8 cellular contexts compared by ENCODE assay signal in genomic region chr2:73112026-73112912, GRCh38. TPM values are rescaled to one million over a fixed set of nuclear protein-coding genes. Genes with fewer than 3 reads are reported as not detected.
A peak's percentile ranks its signal among the peaks of the same experiment; 100 is the strongest.
DNase-seq lines count a peak whose midpoint lies in the region; ATAC-seq and TF ChIP-seq lines count a peak whose summit lies in the region.

No MANE protein-coding gene starts in this region.

- 2 to 4% (median 3%) methylated on average over 45 to 88 of the region's 88 CpGs for WGBS in heart left ventricle, 4 donors
- under 1% methylated on average over 62 of the region's 88 CpGs for WGBS in prostate gland

- TF ChIP-seq POLR2A in heart left ventricle (IDR thresholded peaks at IDR 0.05) = peak in 1 of 2 donors; percentile 40
- TF ChIP-seq POLR2A in prostate gland (IDR thresholded peaks at IDR 0.05) = peak; percentile 62

- H3K27ac ChIP-seq in heart left ventricle (peak overlapping the region; percentile 15 to 90 (median 82)), prostate gland (peak overlapping the region; percentile 81 to 90)

- H3K27me3 ChIP-seq in MG63 (no peaks in the 10 kb centered on the region), heart left ventricle (peaks cover 0 to 7% (median 0%) of the 10 kb centered on the region in 9 donors), prostate gland (replicated peaks; ENCODE audit: insufficient read depth) (no peaks in the 10 kb centered on the region)

- DNase-seq in ELR (ENCODE audit: low read depth) (peak; percentile 66), MG63 (peak; percentile 45), heart left ventricle (peak in 2 of 5 donors; percentile 44 to 69), prostate gland (ENCODE audit: low spot score) (no peak)
- peak; percentile 34 for DNase-seq in activated naive CD4-positive, alpha-beta T cell treated with anti-CD3 and anti-CD28 coated beads, Interleukin-2, amount 50 U/mL, for 16 hours

- H3K4me1 ChIP-seq in heart left ventricle = peaks cover 0 to 48% (median 31%) of the 10 kb centered on the region in 12 donors
- peaks cover 10% of the 10 kb centered on the region for H3K4me1 ChIP-seq in prostate gland (replicated peaks)

- ATAC-seq in GM21786 (IDR thresholded peaks at IDR 0.05; ENCODE audit: unreplicated experiment) (peak; percentile 10), heart left ventricle (peak in 3 of 4 donors; percentile 28 to 41 (median 36)), HG03457 (IDR thresholded peaks at IDR 0.05; ENCODE audit: unreplicated experiment) (no peak), GM21737 (IDR thresholded peaks at IDR 0.05; ENCODE audit: unreplicated experiment) (no peak)

- peak overlapping the region; percentile 63 for H3K4me3 ChIP-seq in MG63
- H3K4me3 ChIP-seq in heart left ventricle = peak overlapping the region; percentile 75 to 96 (median 88)
- peak overlapping the region; percentile 80 for H3K4me3 ChIP-seq in prostate gland

- intact Hi-C loops in heart left ventricle (cut with DNase I) (loop anchor here in 1 of 10 donors (5.0 kb wide), 1 partner anchor 40 kb away; the partner anchor contains the start of gene SFXN5), prostate gland (cut with DNase I) (loop anchor here (2.0 kb wide), 1 partner anchor 41 kb away; the partner anchor contains the start of gene SFXN5)

- H3K9me3 ChIP-seq in MG63 (no peaks in the 10 kb centered on the region), heart left ventricle (no peaks in the 10 kb centered on the region), prostate gland (no peaks in the 10 kb centered on the region)

- no peak for TF ChIP-seq CTCF in heart left ventricle (IDR thresholded peaks at IDR 0.05)
- TF ChIP-seq CTCF in prostate gland (IDR thresholded peaks at IDR 0.05) = peak in 1 of 4 experiments; percentile 9

- peaks cover 3% of the 10 kb centered on the region; the same call in 1 of the 2 replicates for H3K36me3 ChIP-seq in MG63
- H3K36me3 ChIP-seq in heart left ventricle = no peaks in the 10 kb centered on the region
- H3K36me3 ChIP-seq in prostate gland = no peaks in the 10 kb centered on the region

RNA-seq across cellular contexts. Expression of gene RAB11FIP5, which starts 0.5 kb away (rescaled TPM):
- total RNA-seq in MG63 (2014; rRNA removed; shearing (Covaris generic); ENCODE audit: low replicate concordance) = 25.8 and 43.8 TPM in 2 replicates
- total RNA-seq in heart left ventricle (10 to 100 TPM; 18.6 to 43.7 (median 24.8) TPM), prostate gland (10 to 100 TPM; 24.1 to 47.7 TPM)
- 10 to 100 TPM; 10.7 to 50.7 TPM for polyA plus RNA-seq in heart left ventricle

RNA-seq across cellular contexts. Expression of gene SFXN5, which starts 40.8 kb away (rescaled TPM):
- 2.4 and 6.2 TPM in 2 replicates for total RNA-seq in MG63 (2014; rRNA removed; shearing (Covaris generic); ENCODE audit: low replicate concordance)
- 10 to 100 TPM in 3 of 9 donors, 1 to 10 TPM in 6; 6.0 to 12.5 (median 9.1) TPM for total RNA-seq in heart left ventricle
- polyA plus RNA-seq in heart left ventricle = 1 to 10 TPM; 7.1 to 8.2 TPM
- total RNA-seq in prostate gland = 10 to 100 TPM; 12.8 to 23.2 TPM

Comparison
In these comparisons a context has a peak if more than half of its experiments do, and no peak if none do; other contexts are left out.
1. ATAC-seq: peak in GM21786 (single experiment) and heart left ventricle (3 of 4); none in HG03457 (single experiment) and GM21737 (single experiment).
2. Peak in every context shown above with its lines, with median percentiles within 50 percentile points of each other: H3K4me3 ChIP-seq.